ENCODE assay signal across 2 cellular contexts in genomic region chr20:63946986-63947637, GRCh38.
TF ChIP-seq lines count a peak whose summit lies in the region.

No MANE protein-coding gene starts in this region.

TF ChIP-seq in GM23338, 12 proteins besides CTCF, POLR2A, EP300 and RAD21:
- TF ChIP-seq, protein P1, sequence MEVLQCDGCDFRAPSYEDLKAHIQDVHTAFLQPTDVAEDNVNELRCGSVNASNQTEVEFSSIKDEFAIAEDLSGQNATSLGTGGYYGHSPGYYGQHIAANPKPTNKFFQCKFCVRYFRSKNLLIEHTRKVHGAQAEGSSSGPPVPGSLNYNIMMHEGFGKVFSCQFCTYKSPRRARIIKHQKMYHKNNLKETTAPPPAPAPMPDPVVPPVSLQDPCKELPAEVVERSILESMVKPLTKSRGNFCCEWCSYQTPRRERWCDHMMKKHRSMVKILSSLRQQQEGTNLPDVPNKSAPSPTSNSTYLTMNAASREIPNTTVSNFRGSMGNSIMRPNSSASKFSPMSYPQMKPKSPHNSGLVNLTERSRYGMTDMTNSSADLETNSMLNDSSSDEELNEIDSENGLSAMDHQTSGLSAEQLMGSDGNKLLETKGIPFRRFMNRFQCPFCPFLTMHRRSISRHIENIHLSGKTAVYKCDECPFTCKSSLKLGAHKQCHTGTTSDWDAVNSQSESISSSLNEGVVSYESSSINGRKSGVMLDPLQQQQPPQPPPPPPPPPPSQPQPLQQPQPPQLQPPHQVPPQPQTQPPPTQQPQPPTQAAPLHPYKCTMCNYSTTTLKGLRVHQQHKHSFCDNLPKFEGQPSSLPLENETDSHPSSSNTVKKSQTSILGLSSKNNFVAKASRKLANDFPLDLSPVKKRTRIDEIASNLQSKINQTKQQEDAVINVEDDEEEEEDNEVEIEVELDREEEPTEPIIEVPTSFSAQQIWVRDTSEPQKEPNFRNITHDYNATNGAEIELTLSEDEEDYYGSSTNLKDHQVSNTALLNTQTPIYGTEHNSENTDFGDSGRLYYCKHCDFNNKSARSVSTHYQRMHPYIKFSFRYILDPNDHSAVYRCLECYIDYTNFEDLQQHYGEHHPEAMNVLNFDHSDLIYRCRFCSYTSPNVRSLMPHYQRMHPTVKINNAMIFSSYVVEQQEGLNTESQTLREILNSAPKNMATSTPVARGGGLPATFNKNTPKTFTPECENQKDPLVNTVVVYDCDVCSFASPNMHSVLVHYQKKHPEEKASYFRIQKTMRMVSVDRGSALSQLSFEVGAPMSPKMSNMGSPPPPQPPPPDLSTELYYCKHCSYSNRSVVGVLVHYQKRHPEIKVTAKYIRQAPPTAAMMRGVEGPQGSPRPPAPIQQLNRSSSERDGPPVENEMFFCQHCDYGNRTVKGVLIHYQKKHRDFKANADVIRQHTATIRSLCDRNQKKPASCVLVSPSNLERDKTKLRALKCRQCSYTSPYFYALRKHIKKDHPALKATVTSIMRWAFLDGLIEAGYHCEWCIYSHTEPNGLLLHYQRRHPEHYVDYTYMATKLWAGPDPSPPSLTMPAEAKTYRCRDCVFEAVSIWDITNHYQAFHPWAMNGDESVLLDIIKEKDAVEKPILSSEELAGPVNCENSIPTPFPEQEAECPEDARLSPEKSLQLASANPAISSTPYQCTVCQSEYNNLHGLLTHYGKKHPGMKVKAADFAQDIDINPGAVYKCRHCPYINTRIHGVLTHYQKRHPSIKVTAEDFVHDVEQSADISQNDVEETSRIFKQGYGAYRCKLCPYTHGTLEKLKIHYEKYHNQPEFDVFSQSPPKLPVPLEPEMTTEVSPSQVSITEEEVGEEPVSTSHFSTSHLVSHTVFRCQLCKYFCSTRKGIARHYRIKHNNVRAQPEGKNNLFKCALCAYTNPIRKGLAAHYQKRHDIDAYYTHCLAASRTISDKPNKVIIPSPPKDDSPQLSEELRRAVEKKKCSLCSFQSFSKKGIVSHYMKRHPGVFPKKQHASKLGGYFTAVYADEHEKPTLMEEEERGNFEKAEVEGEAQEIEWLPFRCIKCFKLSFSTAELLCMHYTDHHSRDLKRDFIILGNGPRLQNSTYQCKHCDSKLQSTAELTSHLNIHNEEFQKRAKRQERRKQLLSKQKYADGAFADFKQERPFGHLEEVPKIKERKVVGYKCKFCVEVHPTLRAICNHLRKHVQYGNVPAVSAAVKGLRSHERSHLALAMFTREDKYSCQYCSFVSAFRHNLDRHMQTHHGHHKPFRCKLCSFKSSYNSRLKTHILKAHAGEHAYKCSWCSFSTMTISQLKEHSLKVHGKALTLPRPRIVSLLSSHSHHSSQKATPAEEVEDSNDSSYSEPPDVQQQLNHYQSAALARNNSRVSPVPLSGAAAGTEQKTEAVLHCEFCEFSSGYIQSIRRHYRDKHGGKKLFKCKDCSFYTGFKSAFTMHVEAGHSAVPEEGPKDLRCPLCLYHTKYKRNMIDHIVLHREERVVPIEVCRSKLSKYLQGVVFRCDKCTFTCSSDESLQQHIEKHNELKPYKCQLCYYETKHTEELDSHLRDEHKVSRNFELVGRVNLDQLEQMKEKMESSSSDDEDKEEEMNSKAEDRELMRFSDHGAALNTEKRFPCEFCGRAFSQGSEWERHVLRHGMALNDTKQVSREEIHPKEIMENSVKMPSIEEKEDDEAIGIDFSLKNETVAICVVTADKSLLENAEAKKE (CRISPR knock-in tag; IDR thresholded peaks at IDR 0.05), result no peak
- TF ChIP-seq EZH2phosphoT487 (IDR thresholded peaks at IDR 0.05; ENCODE audit: unreplicated experiment) (no peak), STAT1 (IDR thresholded peaks at IDR 0.05; ENCODE audit: unreplicated experiment) (no peak), ETS1 (IDR thresholded peaks at IDR 0.05) (no peak), POLR2AphosphoS5 (IDR thresholded peaks at IDR 0.05; ENCODE audit: low read depth) (no peak), ZNF331 (CRISPR knock-in tag; IDR thresholded peaks at IDR 0.05; ENCODE audit: low read depth) (no peak), EZH2 (IDR thresholded peaks at IDR 0.05; ENCODE audit: low read depth, unreplicated experiment) (no peak), NANOG (IDR thresholded peaks at IDR 0.05; ENCODE audit: borderline replicate concordance) (no peak), ZNF114 (CRISPR knock-in tag; IDR thresholded peaks at IDR 0.05) (no peak), CREB1 (CRISPR knock-in tag; IDR thresholded peaks at IDR 0.05; ENCODE audit: low read depth) (no peak)
- TF ChIP-seq, protein P2, sequence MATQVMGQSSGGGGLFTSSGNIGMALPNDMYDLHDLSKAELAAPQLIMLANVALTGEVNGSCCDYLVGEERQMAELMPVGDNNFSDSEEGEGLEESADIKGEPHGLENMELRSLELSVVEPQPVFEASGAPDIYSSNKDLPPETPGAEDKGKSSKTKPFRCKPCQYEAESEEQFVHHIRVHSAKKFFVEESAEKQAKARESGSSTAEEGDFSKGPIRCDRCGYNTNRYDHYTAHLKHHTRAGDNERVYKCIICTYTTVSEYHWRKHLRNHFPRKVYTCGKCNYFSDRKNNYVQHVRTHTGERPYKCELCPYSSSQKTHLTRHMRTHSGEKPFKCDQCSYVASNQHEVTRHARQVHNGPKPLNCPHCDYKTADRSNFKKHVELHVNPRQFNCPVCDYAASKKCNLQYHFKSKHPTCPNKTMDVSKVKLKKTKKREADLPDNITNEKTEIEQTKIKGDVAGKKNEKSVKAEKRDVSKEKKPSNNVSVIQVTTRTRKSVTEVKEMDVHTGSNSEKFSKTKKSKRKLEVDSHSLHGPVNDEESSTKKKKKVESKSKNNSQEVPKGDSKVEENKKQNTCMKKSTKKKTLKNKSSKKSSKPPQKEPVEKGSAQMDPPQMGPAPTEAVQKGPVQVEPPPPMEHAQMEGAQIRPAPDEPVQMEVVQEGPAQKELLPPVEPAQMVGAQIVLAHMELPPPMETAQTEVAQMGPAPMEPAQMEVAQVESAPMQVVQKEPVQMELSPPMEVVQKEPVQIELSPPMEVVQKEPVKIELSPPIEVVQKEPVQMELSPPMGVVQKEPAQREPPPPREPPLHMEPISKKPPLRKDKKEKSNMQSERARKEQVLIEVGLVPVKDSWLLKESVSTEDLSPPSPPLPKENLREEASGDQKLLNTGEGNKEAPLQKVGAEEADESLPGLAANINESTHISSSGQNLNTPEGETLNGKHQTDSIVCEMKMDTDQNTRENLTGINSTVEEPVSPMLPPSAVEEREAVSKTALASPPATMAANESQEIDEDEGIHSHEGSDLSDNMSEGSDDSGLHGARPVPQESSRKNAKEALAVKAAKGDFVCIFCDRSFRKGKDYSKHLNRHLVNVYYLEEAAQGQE (IDR thresholded peaks at IDR 0.05; ENCODE audit: unreplicated experiment), result no peak

TF ChIP-seq in WTC11, 78 proteins besides CTCF, POLR2A, EP300 and RAD21 (continued from another document):
- TF ChIP-seq ZNF512 (CRISPR knock-in tag; IDR thresholded peaks at IDR 0.05; ENCODE audit: borderline replicate concordance) (no peak), NR1H2 (CRISPR knock-in tag; IDR thresholded peaks at IDR 0.05) (no peak)
